Comparison of ENCODE assay signal across 9 cellular contexts in genomic region chr1:95126366-95126765, GRCh38. TPM values are rescaled to one million over a fixed set of nuclear protein-coding genes. Genes with fewer than 3 reads are reported as not detected.
"Had no signal": no experiment of that assay in that cellular context is flagged by ENCODE, and none has a peak within 500 bp of the region (broad histone marks: within the 10 kb centered on the region; RNA-seq: fewer than 3 reads in every experiment).

No MANE protein-coding gene starts in this region.

- H3K4me3 ChIP-seq: GM23248, HAP-1 had no signal

- H3K27ac Mint-ChIP-seq: HFFc6, IgD-negative memory B cell had no signal

- ATAC-seq: HCT116, HepG2 had no signal

- H3K27ac ChIP-seq: GM23248, HL-60 had no signal

- H3K9ac ChIP-seq: GM23248 had no signal

- H3K27me3 Mint-ChIP-seq: IgD-negative memory B cell had no signal

- H3K36me3 ChIP-seq: HAP-1 had no signal

- H3K9me3 ChIP-seq: HAP-1 had no signal

- H3K4me3 Mint-ChIP-seq: HFFc6, IgD-negative memory B cell had no signal

- H3K9me3 Mint-ChIP-seq: HFFc6 had no signal

- H2AFZ ChIP-seq: GM23248 had no signal

- DNase-seq: GM23248, GOT3, H7, HFFc6 had no signal

RNA-seq across cellular contexts. Expression of gene TLCD4, which starts 9.2 kb away (rescaled TPM):
- total RNA-seq: GM23248 had no signal
- polyA plus RNA-seq: GM23248 had no signal
